In genomic region chr2:179349670-179350303, GRCh38 we compare ENCODE assay signal across 23 cellular contexts.
A peak's percentile ranks its signal among the peaks of the same experiment; 100 is the strongest.
DNase-seq lines count a peak whose midpoint lies in the region; ATAC-seq, FAIRE-seq and TF ChIP-seq lines count a peak whose summit lies in the region.
"Had no signal": no experiment of that assay in that cellular context is flagged by ENCODE, and none has a peak within 500 bp of the region (broad histone marks: within the 10 kb centered on the region; RNA-seq: fewer than 3 reads in every experiment).

No MANE protein-coding gene starts in this region.

- H3K36me3 ChIP-seq in GM12878 (ENCODE audit: control insufficient read depth in 2 of 2, insufficient read depth in 2 of 2, low read length in 1 of 2), result no peaks in the 10 kb centered on the region
- H3K36me3 ChIP-seq: heart right ventricle, neutrophil, vagina had no signal

- RAD21 ChIA-PET in GM12878 (lab: Charles Lee; ENCODE audit: unreplicated experiment), result no interaction called here

- no peak overlapping the region for H3K27ac ChIP-seq in GM12878 (ENCODE audit: control insufficient read depth, insufficient read depth)
- H3K27ac ChIP-seq: coronary artery, neutrophil, vagina had no signal

- no peak for FAIRE-seq in GM12878 (lab: Jason Lieb, UNC)
- FAIRE-seq: GM18507, HTR-8/SVneo, TTC549 had no signal

- no TSS peak for BruUV-seq in GM12878 (replicated peaks; lab: Mats Ljungman, UMichigan)

- H2AFZ ChIP-seq in GM12878 (ENCODE audit: control insufficient read depth, low read depth, low read length), result no peak overlapping the region

- H3K4me3 ChIP-seq in GM12878, result no peak overlapping the region
- H3K4me3 ChIP-seq: coronary artery, heart right ventricle, vagina had no signal

- intact Hi-C loops in GM12878 (cut with micrococcal nuclease; ENCODE audit: unreplicated experiment), result no loop called here

- TF ChIP-seq EP300 in GM12878 (IDR thresholded peaks at IDR 0.05; ENCODE audit: borderline replicate concordance in 1 of 2, control insufficient read depth in 1 of 2, low read depth in 2 of 2, low read length in 2 of 2), result no peak

- POLR2A ChIA-PET in GM12878 (lab: Charles Lee), result no interaction called here

- H3K27me3 ChIP-seq in GM12878 (replicated peaks in 1 of 2; ENCODE audit: control insufficient read depth in 2 of 2, insufficient read depth in 2 of 2, low read length in 1 of 2), result no peaks in the 10 kb centered on the region
- H3K27me3 ChIP-seq: heart right ventricle, neutrophil, vagina had no signal

- H3K4me2 ChIP-seq in GM12878 (ENCODE audit: control insufficient read depth, insufficient read depth), result no peak overlapping the region

- in situ Hi-C loops in GM12878 (cut with MboI), result no loop called here

- no peaks in the 10 kb centered on the region for H3K79me2 ChIP-seq in GM12878 (ENCODE audit: control insufficient read depth, insufficient read depth, low read length)

- ATAC-seq in GM18502 (IDR thresholded peaks at IDR 0.05; ENCODE audit: poor library complexity, unreplicated experiment), result peak; percentile 64
- peak; percentile 51 for ATAC-seq in GM21367 (IDR thresholded peaks at IDR 0.05; ENCODE audit: unreplicated experiment)
- ATAC-seq in HG03135 (IDR thresholded peaks at IDR 0.05; ENCODE audit: unreplicated experiment), result peak; percentile 52
- peak; percentile 77 for ATAC-seq in GM12878
- ATAC-seq: activated naive CD8-positive, alpha-beta T cell treated with anti-CD3 and anti-CD28 coated beads, Interleukin-2, amount 50 U/mL, for 24 hours had no signal

- H4K20me1 ChIP-seq in GM12878 (ENCODE audit: control insufficient read depth, insufficient read depth), result no peaks in the 10 kb centered on the region

- WGBS in GM12878 (ENCODE audit: insufficient coverage, insufficient replicate concordance, low lambda C conversion rate, missing lambda C conversion rate), result 0% methylated on average over 1 of the region's 1 CpG

- TF ChIP-seq CTCF in GM12878 (IDR thresholded peaks at IDR 0.05 in 2 of 3, conservative IDR thresholded peaks at IDR 0.05 in 1 of 3; ENCODE audit: control insufficient read depth in 2 of 3, extremely low read depth in 1 of 3, insufficient read depth in 1 of 3, low read depth in 3 of 3, low read length in 3 of 3), result no peak

- DNase-seq in GM12878 (ENCODE audit: low read depth, low spot score) (no peak), NCI-H82 (lab: John Stamatoyannopoulos, UW) (no peak), NCI-H345 treated with DMSO at 0.1 percent for 48 hours (lab: John Stamatoyannopoulos, UW; ENCODE audit: unreplicated experiment) (no peak), HK-2 (ENCODE audit: unreplicated experiment) (no peak)
- DNase-seq in stimulated activated CD4-positive, alpha-beta T cell treated with anti-CD3 and anti-CD28 coated beads, Interleukin-2, amount 100 ng/mL, for 24 hours, result no peak
- DNase-seq: activated CD4-positive, alpha-beta T cell treated with anti-CD3 and anti-CD28 coated beads, Interleukin-2, amount 10 ng/mL, durations not matched to agents 24 days and 14 days; activated naive CD8-positive, alpha-beta T cell treated with anti-CD3 and anti-CD28 coated beads, Interleukin-2, amount 50 U/mL, for 24 hours; CD4-positive, alpha-beta memory T cell; heart right ventricle; immature natural killer cell; NCI-H1092 treated with DMSO at 0.1 percent for 48 hours; NCI-H2081 treated with DMSO at 0.1 percent for 48 hours; NCI-H524; SW 1271 had no signal

- SMC1A ChIA-PET in GM12878 (lab: Charles Lee; ENCODE audit: uncharacterized antibody, unreplicated experiment), result no interaction called here

- H3K9me3 ChIP-seq in GM12878 (replicated peaks; ENCODE audit: control insufficient read depth, insufficient read depth, low read length), result no peaks in the 10 kb centered on the region
- H3K9me3 ChIP-seq: heart right ventricle, neutrophil, vagina had no signal

- CTCF ChIA-PET in GM12878 (lab: Yijun Ruan, JAX), result no interaction called here

- no peak overlapping the region for H3K9ac ChIP-seq in GM12878 (ENCODE audit: control insufficient read depth, insufficient read depth, low read length)

- H3K4me1 ChIP-seq in GM12878 (ENCODE audit: control insufficient read depth, insufficient read depth, low read length), result peaks cover 6% of the 10 kb centered on the region; the same call in 1 of the 2 replicates
- H3K4me1 ChIP-seq: vagina had no signal

- no peak for TF ChIP-seq RAD21 in GM12878 (IDR thresholded peaks at IDR 0.05; ENCODE audit: insufficient read depth, low read depth, low read length)

- no peak for TF ChIP-seq POLR2A in GM12878 (IDR thresholded peaks at IDR 0.05; ENCODE audit: low read depth, low read length)

TF ChIP-seq in GM12878, 131 proteins besides CTCF, POLR2A, EP300 and RAD21:
- TF ChIP-seq TCF7 (IDR thresholded peaks at IDR 0.05; ENCODE audit: borderline replicate concordance) (0 out of 2 replicates have a peak, but pooled peaks have one; percentile 47), RELB (IDR thresholded peaks at IDR 0.05; ENCODE audit: low read depth) (0 out of 2 replicates have a peak, but pooled peaks have one; percentile 44), MTA2 (IDR thresholded peaks at IDR 0.05; ENCODE audit: low read depth) (peak; percentile 60; the same call in 1 of the 2 replicates), MEF2B (IDR thresholded peaks at IDR 0.05; ENCODE audit: partially characterized antibody, poor library complexity, severe bottlenecking) (peak; percentile 72), YBX1 (IDR thresholded peaks at IDR 0.05) (no peak), SPI1 (IDR thresholded peaks at IDR 0.05; ENCODE audit: borderline replicate concordance, insufficient read depth, low read depth, low read length) (peak; percentile 60), PML (IDR thresholded peaks at IDR 0.05; ENCODE audit: low read length) (no peak), NFIC (IDR thresholded peaks at IDR 0.05; ENCODE audit: low read depth, low read length) (peak; percentile 47; the same call in 1 of the 2 replicates), IKZF2 (IDR thresholded peaks at IDR 0.05) (peak in 1 of 2 experiments; percentile 14; a peak in 1 of 4 replicates), ZNF24 (IDR thresholded peaks at IDR 0.05) (no peak), MEF2A (IDR thresholded peaks at IDR 0.05; ENCODE audit: insufficient read depth, low read depth, low read length) (peak; percentile 62; the same call in 1 of the 2 replicates), IRF5 (IDR thresholded peaks at IDR 0.05; ENCODE audit: borderline replicate concordance) (no peak)
